In the genomic region with DNA sequence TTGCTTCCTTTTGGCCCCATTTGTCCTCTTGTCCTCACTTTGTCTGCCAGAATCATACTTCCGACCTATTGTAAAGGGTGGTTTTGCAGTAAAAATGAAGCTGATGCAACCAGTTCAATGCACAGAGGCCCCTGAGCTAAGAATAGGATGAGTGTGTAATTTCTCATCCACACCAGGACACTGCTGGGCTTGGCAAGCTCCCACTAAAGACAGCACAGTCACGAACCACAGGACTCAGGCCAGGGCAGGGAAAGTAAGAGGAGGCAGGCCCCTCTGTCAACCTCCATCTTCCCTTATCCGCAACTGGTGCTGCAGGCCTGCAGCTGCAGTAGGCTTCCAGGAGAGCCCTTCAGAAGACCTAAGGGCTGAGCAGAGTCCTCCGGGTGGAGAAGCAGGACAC, we compare ENCODE assay signal across 14 cellular contexts. TPM values are rescaled to one million over a fixed set of nuclear protein-coding genes. Genes with fewer than 3 reads are reported as not detected.
DNase-seq lines count a peak whose midpoint lies in the region; ATAC-seq, FAIRE-seq and TF ChIP-seq lines count a peak whose summit lies in the region.
"Not testable (repeated sequence)": the region's sequence is repeated elsewhere in the genome, so short reads cannot be mapped to it uniquely, and the experiment has no call there.
"Had no signal": no experiment of that assay in that cellular context is flagged by ENCODE, and none has a peak within 500 bp of the region (broad histone marks: within the 10 kb centered on the region; RNA-seq: fewer than 3 reads in every experiment).

No MANE protein-coding gene starts in this region.

- H3K4me3 ChIP-seq in bronchial epithelial cell (ENCODE audit: low read depth, low read length); endothelial cell of umbilical vein (replicated peaks in 1 of 3; ENCODE audit: insufficient read depth in 1 of 3, low read depth in 1 of 3, low read length in 3 of 3); upper lobe of right lung: not testable (repeated sequence)

- not testable (repeated sequence) for TF ChIP-seq CTCF in bronchial epithelial cell (IDR thresholded peaks at IDR 0.05; ENCODE audit: insufficient read depth, low read length, severe bottlenecking); endothelial cell of umbilical vein (IDR thresholded peaks at IDR 0.05; ENCODE audit: extremely low read depth in 1 of 2, insufficient read depth in 1 of 2, low read depth in 1 of 2, low read length in 2 of 2); upper lobe of right lung (IDR thresholded peaks at IDR 0.05)

- peak; percentile 12 for FAIRE-seq in GM18507 (lab: Jason Lieb, UNC)
- FAIRE-seq in HTR-8/SVneo (lab: Jason Lieb, UNC): peak; percentile 42
- peak; percentile 52 for FAIRE-seq in bronchial epithelial cell (lab: Jason Lieb, UNC)
- peak; percentile 4 for FAIRE-seq in endothelial cell of umbilical vein (lab: Jason Lieb, UNC)

- peak; percentile 44 to 53 for ATAC-seq in left cardiac atrium
- peak; percentile 19 for ATAC-seq in stimulated activated effector memory CD8-positive, alpha-beta T cell treated with anti-CD3 and anti-CD28 coated beads, Interleukin-12 subunit alpha, Interleukin-12 subunit beta, amount 100 ng/mL, for 72 hours
- peak; percentile 8 for ATAC-seq in upper lobe of right lung

- intact Hi-C loops in endothelial cell of umbilical vein (cut with micrococcal nuclease); left cardiac atrium (cut with DNase I); upper lobe of right lung (cut with DNase I): not testable (repeated sequence)

- H3K27ac ChIP-seq in endothelial cell of umbilical vein (ENCODE audit: insufficient read depth, low read depth, low read length); upper lobe of right lung: not testable (repeated sequence)

- CTCF ChIA-PET in endothelial cell of umbilical vein (lab: Charles Lee): not testable (repeated sequence)

- dilution Hi-C loops in endothelial cell of umbilical vein (cut with MboI; ENCODE audit: extremely low pct_ligation_motif_present, low sequenced_read_pairs): not testable (repeated sequence)

- H3K9me3 Mint-ChIP-seq in stimulated activated effector memory CD8-positive, alpha-beta T cell treated with anti-CD3 and anti-CD28 coated beads, Interleukin-12 subunit alpha, Interleukin-12 subunit beta, amount 100 ng/mL, for 72 hours: not testable (repeated sequence)

- H3K4me1 ChIP-seq in endothelial cell of umbilical vein (ENCODE audit: control insufficient read depth, extremely low read depth, insufficient read depth, low read length); upper lobe of right lung: not testable (repeated sequence)

- not testable (repeated sequence) for H4K20me1 ChIP-seq in endothelial cell of umbilical vein (replicated peaks; ENCODE audit: control insufficient read depth, extremely low read depth, insufficient read depth, low read length)

- H2AFZ ChIP-seq in endothelial cell of umbilical vein (ENCODE audit: low read depth, low read length): not testable (repeated sequence)

- not testable (repeated sequence) for H3K4me3 Mint-ChIP-seq in stimulated activated effector memory CD8-positive, alpha-beta T cell treated with anti-CD3 and anti-CD28 coated beads, Interleukin-12 subunit alpha, Interleukin-12 subunit beta, amount 100 ng/mL, for 72 hours

- H3K36me3 ChIP-seq in bronchial epithelial cell (ENCODE audit: control insufficient read depth, insufficient read depth, low read length); endothelial cell of umbilical vein (ENCODE audit: control insufficient read depth in 2 of 2, extremely low read depth in 1 of 2, insufficient read depth in 2 of 2, low read length in 2 of 2); upper lobe of right lung: not testable (repeated sequence)

- not testable (repeated sequence) for H3K27ac Mint-ChIP-seq in stimulated activated effector memory CD8-positive, alpha-beta T cell treated with anti-CD3 and anti-CD28 coated beads, Interleukin-12 subunit alpha, Interleukin-12 subunit beta, amount 100 ng/mL, for 72 hours

- H3K79me2 ChIP-seq in endothelial cell of umbilical vein (ENCODE audit: control insufficient read depth, insufficient read depth, low read length): not testable (repeated sequence)

- H3K9me3 ChIP-seq in endothelial cell of umbilical vein (replicated peaks; ENCODE audit: control insufficient read depth, insufficient read depth, low read length); upper lobe of right lung: not testable (repeated sequence)

- H3K4me2 ChIP-seq in endothelial cell of umbilical vein (ENCODE audit: insufficient read depth, low read length): not testable (repeated sequence)

- not testable (repeated sequence) for H3K9ac ChIP-seq in endothelial cell of umbilical vein (replicated peaks; ENCODE audit: extremely low read depth, insufficient read depth, low read length)

- TF ChIP-seq POLR2A in endothelial cell of umbilical vein (IDR thresholded peaks at IDR 0.05; ENCODE audit: low read depth, low read length): not testable (repeated sequence)

- not testable (repeated sequence) for BruUV-seq in endothelial cell of umbilical vein (replicated peaks; lab: Mats Ljungman, UMichigan)

- not testable (repeated sequence) for H3K4me1 Mint-ChIP-seq in stimulated activated effector memory CD8-positive, alpha-beta T cell treated with anti-CD3 and anti-CD28 coated beads, Interleukin-12 subunit alpha, Interleukin-12 subunit beta, amount 100 ng/mL, for 72 hours

- H3K9me1 ChIP-seq in endothelial cell of umbilical vein (replicated peaks; ENCODE audit: control insufficient read depth, extremely low read depth, insufficient read depth, low read length): not testable (repeated sequence)

- DNase-seq in GM18507 (ENCODE audit: extremely low spot score, insufficient read length, low read depth); HTR-8/SVneo (ENCODE audit: insufficient read length, low spot score); bronchial epithelial cell (ENCODE audit: low read depth); endothelial cell of umbilical vein (ENCODE audit: low read depth, low spot score); left cardiac atrium; stimulated activated effector memory CD8-positive, alpha-beta T cell treated with anti-CD3 and anti-CD28 coated beads, Interleukin-12 subunit alpha, Interleukin-12 subunit beta, amount 100 ng/mL, for 72 hours (ENCODE audit: low spot score in 2 of 2); upper lobe of right lung: not testable (repeated sequence)

- POLR2A ChIA-PET in endothelial cell of umbilical vein (lab: Charles Lee): not testable (repeated sequence)

- not testable (repeated sequence) for H3K27me3 ChIP-seq in bronchial epithelial cell (ENCODE audit: control insufficient read depth, insufficient read depth, low read length); endothelial cell of umbilical vein (ENCODE audit: control insufficient read depth in 2 of 2, insufficient read depth in 2 of 2, low read length in 2 of 2); upper lobe of right lung

- H3K36me3 Mint-ChIP-seq in stimulated activated effector memory CD8-positive, alpha-beta T cell treated with anti-CD3 and anti-CD28 coated beads, Interleukin-12 subunit alpha, Interleukin-12 subunit beta, amount 100 ng/mL, for 72 hours: not testable (repeated sequence)

RNA-seq across cellular contexts. Expression of a gene that starts 56.7 kb away (rescaled TPM):
- total RNA-seq in bronchial epithelial cell (under 0.01 and 0.51 TPM in 2 replicates), endothelial cell of umbilical vein (7.1 and 9.1 TPM in 2 replicates), left cardiac atrium (1 to 10 TPM; 1.8 to 2.8 TPM), upper lobe of right lung (1.1 TPM)
- 1.2 and 1.5 TPM in 2 replicates for polyA plus RNA-seq in endothelial cell of umbilical vein
- polyA plus RNA-seq in endothelial cell of umbilical vein (2011; cell fraction: cytosol; rRNA removed): 0.44 and 0.95 TPM in 2 replicates
- 3.1 and 5.2 TPM in 2 replicates for polyA plus RNA-seq in endothelial cell of umbilical vein (2011; cell fraction: nucleus; rRNA removed)
- 1.8 and 3.9 TPM in 2 replicates for polyA plus RNA-seq in endothelial cell of umbilical vein (2012)
- 1.8 and 5.4 TPM in 2 replicates for polyA minus RNA-seq in endothelial cell of umbilical vein
- polyA minus RNA-seq in endothelial cell of umbilical vein (2011; cell fraction: cytosol; rRNA and poly(A)+ RNA removed): 2.6 TPM
- polyA minus RNA-seq in endothelial cell of umbilical vein (2011; cell fraction: nucleus; rRNA and poly(A)+ RNA removed): 4.1 and 6.4 TPM in 2 replicates
- total RNA-seq: A172; A673; Caco-2; CD8-positive, alpha-beta memory T cell; CD8-positive, alpha-beta T cell had no signal
- polyA plus RNA-seq: BJ; CD4-positive, alpha-beta memory T cell; CD8-positive, alpha-beta memory T cell had no signal
